In the genomic region with DNA sequence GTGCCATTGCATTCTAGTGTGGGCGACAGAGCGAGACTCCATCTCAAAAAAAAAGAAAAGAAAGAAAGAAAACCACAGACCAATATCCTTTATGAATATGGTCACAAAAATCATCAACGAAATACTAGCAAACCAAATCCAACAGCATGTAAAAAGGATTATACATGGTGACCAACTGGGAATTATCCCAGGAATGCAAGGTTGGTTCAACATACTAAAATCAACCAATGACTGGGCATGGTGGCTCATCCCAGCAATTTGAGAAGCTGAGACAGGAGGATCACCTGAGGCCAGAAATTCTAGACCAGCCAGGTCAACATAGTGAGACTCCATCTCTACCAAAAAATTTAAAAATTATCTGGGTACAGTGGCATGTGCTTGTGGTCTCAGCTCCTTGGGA, we compare ENCODE assay signal across 15 cellular contexts. TPM values are rescaled to one million over a fixed set of nuclear protein-coding genes. Genes with fewer than 3 reads are reported as not detected.
DNase-seq lines count a peak whose midpoint lies in the region; ATAC-seq and TF ChIP-seq lines count a peak whose summit lies in the region.
"Had no signal": no experiment of that assay in that cellular context is flagged by ENCODE, and none has a peak within 500 bp of the region (broad histone marks: within the 10 kb centered on the region; RNA-seq: fewer than 3 reads in every experiment).

No MANE protein-coding gene starts in this region.

- ATAC-seq in HCT116 (no peak), HG02973 (IDR thresholded peaks at IDR 0.05; ENCODE audit: unreplicated experiment) (no peak), esophagus mucosa (no peak), HG03571 (IDR thresholded peaks at IDR 0.05; ENCODE audit: unreplicated experiment) (no peak)
- ATAC-seq in stimulated activated memory B cell treated with anti-CD40 and anti-IgM and Interleukin-4, amounts not matched to agents 10 μg/mL and 1 μg/mL and 100 μg/mL, for 72 hours = no peak
- ATAC-seq: CD8-positive, alpha-beta T cell had no signal

- no peaks in the 10 kb centered on the region for H3K36me3 ChIP-seq in HCT116 (ENCODE audit: control insufficient read depth in 1 of 2, insufficient read depth in 2 of 2, low read length in 2 of 2)

- no peak overlapping the region for H3K27ac ChIP-seq in HCT116 (ENCODE audit: low read depth, low read length)
- peak overlapping the region; percentile 59; the same call in 1 of the 2 replicates for H3K27ac ChIP-seq in RWPE1
- H3K27ac ChIP-seq in epithelial cell of prostate = peak overlapping the region; percentile 9
- H3K27ac ChIP-seq: A549, HL-60 had no signal

- TF ChIP-seq POLR2A in HCT116 (IDR thresholded peaks at IDR 0.05; ENCODE audit: borderline replicate concordance, extremely low read depth, insufficient read depth, insufficient read length) = no peak

- no peak overlapping the region for H2AFZ ChIP-seq in HCT116 (ENCODE audit: low read depth, low read length, poor library complexity, severe bottlenecking)

- H3K4me1 ChIP-seq in HCT116 (ENCODE audit: control insufficient read depth in 1 of 2, insufficient read depth in 2 of 2, low read length in 2 of 2) = peaks cover 0 to 10% of the 10 kb centered on the region in 2 experiments; a peak in 1 of 4 replicates

- intact Hi-C loops in HCT116 (cut with micrococcal nuclease) = no loop called here

- no peak overlapping the region for H3K27ac Mint-ChIP-seq in stimulated activated memory B cell treated with anti-CD40 and anti-IgM and Interleukin-4, amounts not matched to agents 10 μg/mL and 1 μg/mL and 100 μg/mL, for 72 hours
- H3K27ac Mint-ChIP-seq: CD14-positive monocyte; CD8-positive, alpha-beta T cell had no signal

- peaks cover 10% of the 10 kb centered on the region for H3K27me3 Mint-ChIP-seq in stimulated activated memory B cell treated with anti-CD40 and anti-IgM and Interleukin-4, amounts not matched to agents 10 μg/mL and 1 μg/mL and 100 μg/mL, for 72 hours

- H3K36me3 Mint-ChIP-seq in stimulated activated memory B cell treated with anti-CD40 and anti-IgM and Interleukin-4, amounts not matched to agents 10 μg/mL and 1 μg/mL and 100 μg/mL, for 72 hours = no peaks in the 10 kb centered on the region
- H3K36me3 Mint-ChIP-seq: CD14-positive monocyte; CD8-positive, alpha-beta T cell had no signal

- POLR2A ChIA-PET in HCT116 (lab: Charles Lee) = interaction anchor here (1.2 kb wide), 1 partner anchor 11 kb away, joined by 6 read pairs; a partner anchor contains a TSS
- POLR2A ChIA-PET in RWPE1 (lab: Yijun Ruan, JAX; ENCODE audit: low non-redundant PET) = no interaction called here

- H3K9me2 ChIP-seq in HCT116 (ENCODE audit: insufficient read depth) = no peaks in the 10 kb centered on the region

- no peaks in the 10 kb centered on the region for H4K20me1 ChIP-seq in HCT116 (ENCODE audit: insufficient read depth)

- no peak overlapping the region for H3K4me2 ChIP-seq in HCT116 (ENCODE audit: low read length)
- H3K4me2 ChIP-seq: A549 had no signal

- H3K4me3 ChIP-seq in HCT116 (replicated peaks in 1 of 2; ENCODE audit: low read depth in 1 of 2, low read length in 2 of 2) = no peak overlapping the region
- H3K4me3 ChIP-seq: A549 had no signal

- CTCF ChIA-PET in HCT116 (lab: Charles Lee) (no interaction called here), RWPE1 (lab: Yijun Ruan, JAX) (interaction anchor here (0.7 kb wide), 1 partner anchor 10 kb away, joined by 3 read pairs; no protein-coding TSS in a partner anchor)

- TF ChIP-seq CTCF in HCT116 (IDR thresholded peaks at IDR 0.05 in 2 of 3, conservative IDR thresholded peaks at IDR 0.05 in 1 of 3; ENCODE audit: borderline replicate concordance in 1 of 3, insufficient read depth in 1 of 3, low read depth in 2 of 3, low read length in 2 of 3) = no peak
- TF ChIP-seq CTCF in RWPE1 (conservative IDR thresholded peaks at IDR 0.05; ENCODE audit: low read depth) = no peak

- H3K4me3 Mint-ChIP-seq in stimulated activated memory B cell treated with anti-CD40 and anti-IgM and Interleukin-4, amounts not matched to agents 10 μg/mL and 1 μg/mL and 100 μg/mL, for 72 hours = no peak overlapping the region
- H3K4me3 Mint-ChIP-seq: CD14-positive monocyte; CD8-positive, alpha-beta T cell had no signal

- no peak for TF ChIP-seq RAD21 in HCT116 (IDR thresholded peaks at IDR 0.05; ENCODE audit: low read depth)

- no peak overlapping the region for H3K9ac ChIP-seq in HCT116 (ENCODE audit: low read length)

- no peak for DNase-seq in HCT116 (ENCODE audit: low read depth, low spot score)
- no peak for DNase-seq in RWPE1 (ENCODE audit: low spot score)
- DNase-seq in epithelial cell of prostate (ENCODE audit: low read depth, low spot score) = no peak
- DNase-seq: CD8-positive, alpha-beta T cell; COR-L47; DMS153; DMS79 treated with DMSO at 0.1 percent for 48 hours; KG1 had no signal

- no peaks in the 10 kb centered on the region for H3K4me1 Mint-ChIP-seq in stimulated activated memory B cell treated with anti-CD40 and anti-IgM and Interleukin-4, amounts not matched to agents 10 μg/mL and 1 μg/mL and 100 μg/mL, for 72 hours
- H3K4me1 Mint-ChIP-seq: CD14-positive monocyte had no signal

- RAD21 ChIA-PET in HCT116 (lab: Charles Lee; ENCODE audit: low non-redundant PET in 1 of 2, low total read pairs in 2 of 2, uncharacterized antibody in 2 of 2, unreplicated experiment in 2 of 2) = no interaction called here

- peaks cover 6 to 11% of the 10 kb centered on the region in 2 experiments; a peak in 2 of 4 replicates for H3K9me3 ChIP-seq in HCT116 (ENCODE audit: control insufficient read depth in 1 of 2, insufficient read depth in 1 of 2, low read depth in 1 of 2, low read length in 2 of 2)

- H3K9me3 Mint-ChIP-seq in stimulated activated memory B cell treated with anti-CD40 and anti-IgM and Interleukin-4, amounts not matched to agents 10 μg/mL and 1 μg/mL and 100 μg/mL, for 72 hours = peaks cover 3% of the 10 kb centered on the region
- H3K9me3 Mint-ChIP-seq: CD8-positive, alpha-beta T cell had no signal

- no TSS peak for BruUV-seq in HCT116 (replicated peaks; lab: Mats Ljungman, UMichigan)

- H3K27me3 ChIP-seq in HCT116 (ENCODE audit: insufficient read depth, low read length) = no peaks in the 10 kb centered on the region

- no peaks in the 10 kb centered on the region for H3K79me2 ChIP-seq in HCT116 (ENCODE audit: insufficient read depth, low read length)

TF ChIP-seq in HCT116, 20 proteins besides CTCF, POLR2A, EP300 and RAD21:
- TF ChIP-seq TCF7L2 (IDR thresholded peaks at IDR 0.05; ENCODE audit: borderline replicate concordance, extremely low read depth, insufficient read depth, insufficient read length) (no peak), YY1 (IDR thresholded peaks at IDR 0.05; ENCODE audit: extremely low read depth, insufficient replicate concordance, low read depth, low read length) (no peak), CBX3 (IDR thresholded peaks at IDR 0.05; ENCODE audit: low read depth) (0 out of 2 replicates have a peak, but pooled peaks have one; percentile 25)

RNA-seq across cellular contexts. Expression of a gene that starts 7.2 kb away (rescaled TPM):
- total RNA-seq in HCT116 (2021; ENCODE audit: unreplicated experiment) = 0.76 TPM
- 0.74 and 0.91 TPM in 2 replicates for polyA plus RNA-seq in HCT116 (2012)
- 0.12 TPM for total RNA-seq in esophagus mucosa
- polyA plus RNA-seq: A549 had no signal

RNA-seq across cellular contexts. Expression of a gene that starts 10.8 kb away (rescaled TPM):
- total RNA-seq in HCT116 (2021; ENCODE audit: unreplicated experiment) = 102 TPM
- polyA plus RNA-seq in HCT116 (2012) = 92.9 and 95.3 TPM in 2 replicates
- 54.0 TPM for total RNA-seq in esophagus mucosa

RNA-seq across cellular contexts. Expression of a gene that starts 57.1 kb away (rescaled TPM):
- total RNA-seq in HCT116 (2021; ENCODE audit: unreplicated experiment) = 1.1 TPM
- 1.0 and 2.3 TPM in 2 replicates for polyA plus RNA-seq in HCT116 (2012)
- 8.3 TPM for total RNA-seq in esophagus mucosa
